In genomic region chr7:77684030-77684429, GRCh38 we compare ENCODE assay signal across 11 cellular contexts. TPM values are rescaled to one million over a fixed set of nuclear protein-coding genes. Genes with fewer than 3 reads are reported as not detected.
A peak's percentile ranks its signal among the peaks of the same experiment; 100 is the strongest.
DNase-seq lines count a peak whose midpoint lies in the region; ATAC-seq and TF ChIP-seq lines count a peak whose summit lies in the region.
"Had no signal": no experiment of that assay in that cellular context is flagged by ENCODE, and none has a peak within 500 bp of the region (broad histone marks: within the 10 kb centered on the region; RNA-seq: fewer than 3 reads in every experiment).

No MANE protein-coding gene starts in this region.

- H3K14ac ChIP-seq in H9 (ENCODE audit: insufficient read depth, low read length) = no peak overlapping the region

- peaks cover 2% of the 10 kb centered on the region; the same call in 1 of the 2 replicates for H3K79me2 ChIP-seq in H9 (ENCODE audit: insufficient read depth, low read length)

- H3K18ac ChIP-seq in H9 (ENCODE audit: insufficient read length, low read depth, low read length) = no peak overlapping the region

- TF ChIP-seq CTCF in H9 (conservative IDR thresholded peaks at IDR 0.05) (no peak), sigmoid colon (IDR thresholded peaks at IDR 0.05) (no peak)
- TF ChIP-seq CTCF in CD4-positive, alpha-beta T cell (IDR thresholded peaks at IDR 0.05) = no peak

- DNase-seq in H9 (peak; percentile 79), cerebellar cortex (ENCODE audit: low spot score) (peak; percentile 56), right cardiac atrium (peak; percentile 62 to 75 (median 73)), sigmoid colon (no peak), NCI-H524 treated with DMSO at 0.1 percent for 48 hours (lab: John Stamatoyannopoulos, UW) (no peak), pons (ENCODE audit: low spot score) (no peak)
- DNase-seq in CD4-positive, alpha-beta T cell = no peak
- DNase-seq in activated naive CD4-positive, alpha-beta T cell (lab: John Stamatoyannopoulos, UW) = no peak
- DNase-seq: activated CD4-positive, alpha-beta T cell treated with anti-CD3 and anti-CD28 coated beads for 48 hours; MG63; RPMI8226 had no signal

- H2BK20ac ChIP-seq in H9 (ENCODE audit: low read depth, low read length, poor library complexity, severe bottlenecking) = no peak overlapping the region

- no peak overlapping the region for H4K91ac ChIP-seq in H9 (ENCODE audit: insufficient read length, low read depth, low read length)

- H3K9me3 ChIP-seq in H9 (ENCODE audit: control insufficient read depth, low read depth, low read length) (no peaks in the 10 kb centered on the region), right cardiac atrium (ENCODE audit: control insufficient read depth, low read length) (no peaks in the 10 kb centered on the region), sigmoid colon (no peaks in the 10 kb centered on the region)
- no peaks in the 10 kb centered on the region for H3K9me3 ChIP-seq in CD4-positive, alpha-beta T cell (ENCODE audit: control insufficient read depth, low read length)
- H3K9me3 ChIP-seq: MG63 had no signal

- no peak overlapping the region for H3K4me2 ChIP-seq in H9 (ENCODE audit: insufficient read depth, insufficient read length, low read length)

- H4K5ac ChIP-seq in H9 (ENCODE audit: insufficient read length, low read depth, low read length) = no peak overlapping the region

- no peak overlapping the region for H3K9ac ChIP-seq in H9 (ENCODE audit: extremely low read depth, insufficient read length, low read length)

- no CpG with 5 or more reads among the region's 9 CpGs for WGBS in H9 (ENCODE audit: extremely low coverage, insufficient read length, low lambda C conversion rate)
- 28% methylated on average over 9 of the region's 9 CpGs for WGBS in right cardiac atrium
- WGBS in sigmoid colon, 2 donors = 61 to 66% methylated on average over 9 of the region's 9 CpGs

- POLR2A ChIA-PET in CD4-positive, alpha-beta T cell (lab: Charles Lee) = interaction anchor here (1.3 kb wide), 1 partner anchor 12 kb away, joined by 5 read pairs; the partner anchor contains the start of gene RSBN1L

- no peak overlapping the region for H2BK120ac ChIP-seq in H9 (ENCODE audit: low read depth, low read length, poor library complexity, severe bottlenecking)

- H3T11ph ChIP-seq in H9 (ENCODE audit: low read length) = no peak overlapping the region

- no peak overlapping the region for H2AK5ac ChIP-seq in H9 (ENCODE audit: insufficient read length, low read length)

- peaks cover 12 to 29% (median 27%) of the 10 kb centered on the region in 3 experiments; a peak in 6 of 7 replicates for H3K36me3 Mint-ChIP-seq in H9 (ENCODE audit: insufficient read depth in 1 of 3, low read depth in 3 of 3)
- peaks cover 25% of the 10 kb centered on the region for H3K36me3 Mint-ChIP-seq in CD4-positive, alpha-beta T cell (ENCODE audit: low read depth)

- peaks cover 3% of the 10 kb centered on the region for H3K79me1 ChIP-seq in H9 (ENCODE audit: insufficient read depth, low read depth, low read length, poor library complexity, severe bottlenecking)

- TF ChIP-seq EP300 in sigmoid colon (IDR thresholded peaks at IDR 0.05) = no peak

- no peaks in the 10 kb centered on the region for H3K9me3 Mint-ChIP-seq in H9
- H3K9me3 Mint-ChIP-seq in CD4-positive, alpha-beta T cell = no peaks in the 10 kb centered on the region

- H3K27ac ChIP-seq in H9 (ENCODE audit: insufficient read length, low read depth, low read length) (no peak overlapping the region), right cardiac atrium (ENCODE audit: low read length) (no peak overlapping the region), sigmoid colon (peak overlapping the region; percentile 57 to 67 (median 60))
- H3K27ac ChIP-seq in CD4-positive, alpha-beta T cell (ENCODE audit: low read depth, low read length) = no peak overlapping the region

- no peak for TF ChIP-seq POLR2A in sigmoid colon (IDR thresholded peaks at IDR 0.05)

- no peak overlapping the region for H2BK15ac ChIP-seq in H9 (ENCODE audit: low read depth, low read length)

- H3K56ac ChIP-seq in H9 (ENCODE audit: insufficient read length, low read depth, low read length) = no peak overlapping the region

- no peak overlapping the region for H3K23ac ChIP-seq in H9 (ENCODE audit: insufficient read length, low read depth, low read length)

- no peak overlapping the region for H2AFZ ChIP-seq in H9 (ENCODE audit: low read length)

- peaks cover 0 to 15% (median 0%) of the 10 kb centered on the region in 4 donors for H3K36me3 ChIP-seq in sigmoid colon
- H3K36me3 ChIP-seq: MG63 had no signal

- H3K27me3 ChIP-seq in H9 (ENCODE audit: insufficient read depth, low read length) (no peaks in the 10 kb centered on the region), right cardiac atrium (ENCODE audit: control insufficient read depth, insufficient read depth) (no peaks in the 10 kb centered on the region), sigmoid colon (no peaks in the 10 kb centered on the region)
- no peaks in the 10 kb centered on the region for H3K27me3 ChIP-seq in CD4-positive, alpha-beta T cell (ENCODE audit: control insufficient read depth, insufficient read depth, low read length)
- H3K27me3 ChIP-seq: MG63 had no signal

- H4K8ac ChIP-seq in H9 (replicated peaks; ENCODE audit: insufficient read length, low read depth, low read length) = no peak overlapping the region

- H3K23me2 ChIP-seq in H9 (ENCODE audit: insufficient read length, low read depth, low read length, poor library complexity, severe bottlenecking) = no peaks in the 10 kb centered on the region

- peak overlapping the region in 1 of 2 experiments; percentile 3; a peak in 2 of 5 replicates for H3K4me3 Mint-ChIP-seq in H9
- H3K4me3 Mint-ChIP-seq in CD4-positive, alpha-beta T cell = no peak overlapping the region

- peak overlapping the region; percentile 9 to 36 (median 19); a peak in 6 of 7 replicates for H3K27ac Mint-ChIP-seq in H9
- no peak overlapping the region for H3K27ac Mint-ChIP-seq in CD4-positive, alpha-beta T cell

- H2BK12ac ChIP-seq in H9 (ENCODE audit: insufficient read length, low read depth, low read length) = no peak overlapping the region

- no peak overlapping the region for H3K4me3 ChIP-seq in right cardiac atrium (ENCODE audit: low read length)
- H3K4me3 ChIP-seq in sigmoid colon = no peak overlapping the region
- H3K4me3 ChIP-seq: MG63 had no signal

- peaks cover 27 to 33% of the 10 kb centered on the region in 2 experiments for H3K4me1 Mint-ChIP-seq in H9
- H3K4me1 Mint-ChIP-seq in CD4-positive, alpha-beta T cell (ENCODE audit: low read depth) = peaks cover 28% of the 10 kb centered on the region

- intact Hi-C loops in right cardiac atrium (cut with DNase I) (no loop called here), sigmoid colon (cut with DNase I) (no loop called here)
- intact Hi-C loops in CD4-positive, alpha-beta T cell (cut with DNase I, micrococcal nuclease) = no loop called here

- no peak overlapping the region for H3K4ac ChIP-seq in H9 (ENCODE audit: low read depth, low read length)

- peak; percentile 80 to 88 for ATAC-seq in right cardiac atrium
- ATAC-seq in CD4-positive, alpha-beta T cell (ENCODE audit: poor library complexity) = no peak

- CTCF ChIA-PET in CD4-positive, alpha-beta T cell (lab: Charles Lee) = interaction anchor here (1.2 kb wide), 1 partner anchor 12 kb away, joined by 4 read pairs; the partner anchor contains the start of gene RSBN1L

- no peaks in the 10 kb centered on the region for H3K27me3 Mint-ChIP-seq in H9 (ENCODE audit: low read depth)
- H3K27me3 Mint-ChIP-seq in CD4-positive, alpha-beta T cell = no peaks in the 10 kb centered on the region

- H3K4me1 ChIP-seq in H9 (ENCODE audit: insufficient read depth, low read length) (peaks cover 3% of the 10 kb centered on the region; the same call in 1 of the 2 replicates), right cardiac atrium (ENCODE audit: control insufficient read depth, insufficient read depth, low read length) (peaks cover 3% of the 10 kb centered on the region), sigmoid colon (peaks cover 0 to 42% (median 27%) of the 10 kb centered on the region in 4 donors)

- H2BK5ac ChIP-seq in H9 (ENCODE audit: insufficient read length, low read length) = no peak overlapping the region

- no peaks in the 10 kb centered on the region for H4K20me1 ChIP-seq in H9 (ENCODE audit: control insufficient read depth, insufficient read depth, insufficient read length)

RNA-seq across cellular contexts. Expression of gene RSBN1L, which starts 12.2 kb away (rescaled TPM):
- total RNA-seq in H9 (2021) (20.6 and 20.7 TPM in 2 replicates), right cardiac atrium (10 to 100 TPM in 3 of 4 donors, 1 to 10 TPM in 1; 9.7 to 13.2 (median 13.1) TPM), sigmoid colon (10 to 100 TPM; 29.3 to 50.4 (median 40.7) TPM)
- polyA plus RNA-seq in right cardiac atrium (5.1 TPM), sigmoid colon (10 to 100 TPM in 1 of 3 donors, 1 to 10 TPM in 2; 6.0 to 11.0 (median 7.9) TPM)
- 1 to 10 TPM; 9.0 to 9.6 TPM for total RNA-seq in CD4-positive, alpha-beta T cell

Comparison
In these comparisons a context has a peak if more than half of its experiments do, and no peak if none do; other contexts are left out.
1. DNase-seq: peak in H9 (single experiment), cerebellar cortex (single experiment) and right cardiac atrium (3 of 3); none in sigmoid colon (single experiment), NCI-H524 treated with DMSO at 0.1 percent for 48 hours (single experiment), pons (single experiment), CD4-positive, alpha-beta T cell (0 of 10) and activated naive CD4-positive, alpha-beta T cell (0 of 4).
2. H3K27ac ChIP-seq: peak in sigmoid colon (4 of 4); none in H9 (single experiment), right cardiac atrium (single experiment) and CD4-positive, alpha-beta T cell (single experiment).